Comparison of ENCODE assay signal across 21 cellular contexts in the genomic region with DNA sequence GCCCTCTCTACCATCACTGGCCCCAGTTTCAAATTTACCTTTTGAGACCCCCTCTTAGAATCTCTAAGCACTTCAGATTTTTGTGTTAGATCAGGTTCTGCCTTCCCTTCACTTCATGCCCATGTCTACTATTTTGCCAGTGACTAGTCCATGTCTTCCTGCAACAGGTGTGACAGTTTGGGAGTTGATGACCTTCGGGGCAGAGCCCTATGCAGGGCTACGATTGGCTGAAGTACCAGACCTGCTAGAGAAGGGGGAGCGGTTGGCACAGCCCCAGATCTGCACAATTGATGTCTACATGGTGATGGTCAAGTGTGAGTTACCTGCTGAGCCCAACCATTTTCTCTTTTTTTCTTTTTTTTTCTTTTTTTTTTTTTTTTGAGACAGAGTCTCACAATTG. TPM values are rescaled to one million over a fixed set of nuclear protein-coding genes. Genes with fewer than 3 reads are reported as not detected.
"Had no signal": no experiment of that assay in that cellular context is flagged by ENCODE, and none has a peak within 500 bp of the region (broad histone marks: within the 10 kb centered on the region; RNA-seq: fewer than 3 reads in every experiment).

No MANE protein-coding gene starts in this region.

- H3K9ac ChIP-seq: KMS-11, SK-N-SH had no signal

- H3K9me3 ChIP-seq: SJSA1, SK-N-SH had no signal

- H3K27ac ChIP-seq: KMS-11, SJSA1 had no signal

- H3K27me3 ChIP-seq: SJSA1 had no signal

- H3K36me3 ChIP-seq: SJSA1 had no signal

- H3K4me3 ChIP-seq: K562, SJSA1 had no signal

- H3K4me1 ChIP-seq: SJSA1 had no signal

- DNase-seq: Kasumi-1, MM.1S, NCI-H1092 treated with DMSO at 0.1 percent for 48 hours, NCI-H1436, NCI-H187, NCI-H2029, NCI-H2081 treated with DMSO at 0.1 percent for 48 hours, NCI-H2171, NCI-H446, NCI-H510A, NCI-H524 treated with DMSO at 0.1 percent for 48 hours, NCI-H82, Right ventricle myocardium superior, RPMI8226, SIG-M5, SK-N-SH, SW 1271, T-cell had no signal

- ATAC-seq: K562, T-cell had no signal

RNA-seq across cellular contexts. Expression of gene ERBB3, which starts 18.6 kb away (rescaled TPM):
- total RNA-seq: SJSA1 had no signal
